ENCODE assay signal across 2 cellular contexts in genomic region chr9:98168153-98168780, GRCh38.
TF ChIP-seq lines count a peak whose summit lies in the region.

No MANE protein-coding gene starts in this region.

TF ChIP-seq in GM12878, 131 proteins besides CTCF, POLR2A, EP300 and RAD21:
- TF ChIP-seq SMC3 (IDR thresholded peaks at IDR 0.05; ENCODE audit: borderline replicate concordance, low read length) (no peak), SREBF2 (IDR thresholded peaks at IDR 0.05; ENCODE audit: low read length) (no peak), POLR2AphosphoS2 (IDR thresholded peaks at IDR 0.05; ENCODE audit: low read depth, low read length) (no peak), MXI1 (IDR thresholded peaks at IDR 0.05; ENCODE audit: low read depth, low read length) (no peak), SIX5 (IDR thresholded peaks at IDR 0.05; ENCODE audit: low read depth, low read length, severe bottlenecking) (no peak), NKRF (conservative IDR thresholded peaks at IDR 0.05) (no peak), MEF2B (IDR thresholded peaks at IDR 0.05; ENCODE audit: partially characterized antibody, poor library complexity, severe bottlenecking) (no peak), BACH1 (IDR thresholded peaks at IDR 0.05; ENCODE audit: borderline replicate concordance) (no peak), RFX5 (IDR thresholded peaks at IDR 0.05; ENCODE audit: low read depth, low read length) (no peak)

TF ChIP-seq in SK-N-SH, 30 proteins besides CTCF, POLR2A, EP300 and RAD21:
- TF ChIP-seq ELF1 (IDR thresholded peaks at IDR 0.05) (no peak), RCOR1 (IDR thresholded peaks at IDR 0.05; ENCODE audit: low read length) (no peak), RXRA (IDR thresholded peaks at IDR 0.05; ENCODE audit: borderline replicate concordance, low read depth) (no peak), FOXM1 (IDR thresholded peaks at IDR 0.05; ENCODE audit: low read depth) (no peak), EZH2phosphoT487 (IDR thresholded peaks at IDR 0.05; ENCODE audit: borderline replicate concordance, low read depth) (no peak), MXI1 (IDR thresholded peaks at IDR 0.05; ENCODE audit: low read depth, low read length) (no peak), JUND (IDR thresholded peaks at IDR 0.05) (no peak), USF1 (IDR thresholded peaks at IDR 0.05; ENCODE audit: borderline replicate concordance, low read depth) (no peak)
